In the genomic region with DNA sequence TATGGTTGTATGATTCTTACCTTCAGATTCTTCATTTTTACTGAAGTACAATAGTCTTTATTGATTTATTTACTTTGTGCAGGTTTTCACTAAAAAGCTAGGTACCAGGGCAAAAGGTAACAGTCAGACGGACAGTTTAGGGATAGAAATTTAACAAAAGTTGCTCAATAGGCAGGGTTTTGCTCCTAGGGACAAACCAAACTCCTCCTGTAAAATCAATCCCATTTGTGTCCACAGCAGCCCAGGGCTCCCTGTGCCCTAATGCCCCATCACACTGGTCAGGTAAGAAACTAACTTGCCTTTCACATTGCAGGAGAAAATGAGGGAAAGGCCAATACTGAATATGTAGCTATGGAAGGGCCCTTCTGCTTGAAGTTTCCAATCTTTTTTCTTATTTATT, we compare ENCODE assay signal across 35 cellular contexts.
DNase-seq lines count a peak whose midpoint lies in the region; ATAC-seq, FAIRE-seq and TF ChIP-seq lines count a peak whose summit lies in the region.
"Had no signal": no experiment of that assay in that cellular context is flagged by ENCODE, and none has a peak within 500 bp of the region (broad histone marks: within the 10 kb centered on the region; RNA-seq: fewer than 3 reads in every experiment).

No MANE protein-coding gene starts in this region.

- H3K27ac ChIP-seq in GM23338 (ENCODE audit: low read depth) (no peak overlapping the region), neural progenitor cell (no peak overlapping the region), breast epithelium (no peak overlapping the region)
- H3K27ac ChIP-seq: 22Rv1; A549; BLaER1; BLaER1 treated with 17β-estradiol and CSF1 and Interleukin-3, amounts not matched to agents 10 nM and 100 nM; C4-2B had no signal

- H3K4me3 Mint-ChIP-seq in GM23338 (no peak overlapping the region), neural progenitor cell (peak overlapping the region; percentile 51)
- H3K4me3 Mint-ChIP-seq: B cell; CD14-positive monocyte; CD4-positive, alpha-beta memory T cell; CD4-positive, alpha-beta T cell; CD4-positive, CD25-positive, alpha-beta regulatory T cell; CD8-positive, alpha-beta memory T cell; CD8-positive, alpha-beta T cell had no signal

- TF ChIP-seq POLR2A in breast epithelium (IDR thresholded peaks at IDR 0.05), result no peak

- H3K36me3 ChIP-seq in GM23338 (ENCODE audit: insufficient read depth) (no peaks in the 10 kb centered on the region), neural progenitor cell (no peaks in the 10 kb centered on the region), breast epithelium (no peaks in the 10 kb centered on the region)
- H3K36me3 ChIP-seq: BE2C; BLaER1; BLaER1 treated with 17β-estradiol and CSF1 and Interleukin-3, amounts not matched to agents 10 nM and 100 nM had no signal

- peaks cover 10% of the 10 kb centered on the region; the same call in 1 of the 2 replicates for H3K9me2 ChIP-seq in GM23338 (ENCODE audit: insufficient read depth)

- intact Hi-C loops in breast epithelium (cut with DNase I; ENCODE audit: low total_unique reads), result no loop called here

- DNase-seq in GM23338 (ENCODE audit: low spot score), result no peak
- no peak for DNase-seq in left lobe of liver (ENCODE audit: low spot score)
- DNase-seq in neural progenitor cell (ENCODE audit: low spot score), result no peak
- DNase-seq in KBM-7, result no peak
- DNase-seq in breast epithelium (ENCODE audit: low spot score in 2 of 2), result no peak
- DNase-seq in HTR-8/SVneo (ENCODE audit: insufficient read length, low spot score), result no peak
- DNase-seq: 8988T; ACHN; AML-193; BE2C; C1 segment of cervical spinal cord; Caco-2; Calu3; CD4-positive, alpha-beta memory T cell; CD4-positive, alpha-beta T cell; CD4-positive, CD25-positive, alpha-beta regulatory T cell; CD8-positive, alpha-beta memory T cell; CD8-positive, alpha-beta T cell; COR-L47; DMS 273 treated with DMSO at 0.1 percent for 48 hours; DMS153; DMS53; DMS79; DMS79 treated with DMSO at 0.1 percent for 48 hours; DND-41; EL had no signal

- no peaks in the 10 kb centered on the region for H3K36me3 Mint-ChIP-seq in GM23338 (ENCODE audit: low read depth)
- H3K36me3 Mint-ChIP-seq in neural progenitor cell, result no peaks in the 10 kb centered on the region
- H3K36me3 Mint-ChIP-seq: CD14-positive monocyte; CD4-positive, alpha-beta memory T cell; CD4-positive, CD25-positive, alpha-beta regulatory T cell; CD8-positive, alpha-beta memory T cell; CD8-positive, alpha-beta T cell had no signal

- H3K27ac Mint-ChIP-seq in GM23338, result no peak overlapping the region
- H3K27ac Mint-ChIP-seq in neural progenitor cell, result no peak overlapping the region
- H3K27ac Mint-ChIP-seq: B cell; CD14-positive monocyte; CD4-positive, alpha-beta T cell; CD4-positive, CD25-positive, alpha-beta regulatory T cell; CD8-positive, alpha-beta memory T cell; CD8-positive, alpha-beta T cell had no signal

- no peak overlapping the region for H3K9ac ChIP-seq in neural progenitor cell
- H3K9ac ChIP-seq: BLaER1; BLaER1 treated with 17β-estradiol and CSF1 and Interleukin-3, amounts not matched to agents 10 nM and 100 nM had no signal

- no peak for FAIRE-seq in HTR-8/SVneo (lab: Jason Lieb, UNC)
- FAIRE-seq: A204.1, A549, D721Med had no signal

- H3K9me3 Mint-ChIP-seq in GM23338 (no peaks in the 10 kb centered on the region), neural progenitor cell (no peaks in the 10 kb centered on the region)
- H3K9me3 Mint-ChIP-seq: CD4-positive, alpha-beta T cell; CD8-positive, alpha-beta memory T cell; CD8-positive, alpha-beta T cell had no signal

- TF ChIP-seq CTCF in GM23338 (conservative IDR thresholded peaks at IDR 0.05; ENCODE audit: low read depth in 2 of 2), result no peak
- no peak for TF ChIP-seq CTCF in neural progenitor cell (IDR thresholded peaks at IDR 0.05)
- no peak for TF ChIP-seq CTCF in breast epithelium (IDR thresholded peaks at IDR 0.05)

- H2AFZ ChIP-seq in GM23338, result peak overlapping the region; percentile 40; the same call in 1 of the 2 replicates
- H2AFZ ChIP-seq in neural progenitor cell (replicated peaks), result no peak overlapping the region

- ATAC-seq in GM23338 (no peak), left lobe of liver (peak; percentile 54)
- ATAC-seq: A549; CD8-positive, alpha-beta T cell had no signal

- peaks cover 5% of the 10 kb centered on the region for H3K27me3 Mint-ChIP-seq in GM23338 (ENCODE audit: insufficient read depth, low read depth, poor library complexity)
- peaks cover 6% of the 10 kb centered on the region for H3K27me3 Mint-ChIP-seq in neural progenitor cell (ENCODE audit: insufficient read depth, low read depth)
- H3K27me3 Mint-ChIP-seq: CD4-positive, alpha-beta T cell; CD4-positive, CD25-positive, alpha-beta regulatory T cell; CD8-positive, alpha-beta memory T cell had no signal

- H3K79me2 ChIP-seq in GM23338 (replicated peaks; ENCODE audit: insufficient read depth) (no peaks in the 10 kb centered on the region), neural progenitor cell (ENCODE audit: low read depth) (no peaks in the 10 kb centered on the region)

- in situ Hi-C loops in KBM-7 (cut with MboI; ENCODE audit: low pct_unique_long_range_greater_than_20kb, low sequenced_read_pairs), result no loop called here

- no peaks in the 10 kb centered on the region for H4K20me1 ChIP-seq in GM23338 (replicated peaks; ENCODE audit: insufficient read depth)
- H4K20me1 ChIP-seq in neural progenitor cell (ENCODE audit: low read depth), result no peaks in the 10 kb centered on the region
- H4K20me1 ChIP-seq: BLaER1; BLaER1 treated with 17β-estradiol and CSF1 and Interleukin-3, amounts not matched to agents 10 nM and 100 nM had no signal

- H3K4me1 Mint-ChIP-seq in GM23338 (peaks cover 25% of the 10 kb centered on the region), neural progenitor cell (peaks cover 43% of the 10 kb centered on the region)
- H3K4me1 Mint-ChIP-seq: CD14-positive monocyte; CD4-positive, alpha-beta memory T cell; CD4-positive, CD25-positive, alpha-beta regulatory T cell; CD8-positive, alpha-beta memory T cell had no signal

- H3K4me2 ChIP-seq in GM23338 (no peak overlapping the region), neural progenitor cell (no peak overlapping the region)
- H3K4me2 ChIP-seq: A549; BLaER1; BLaER1 treated with 17β-estradiol and CSF1 and Interleukin-3, amounts not matched to agents 10 nM and 100 nM had no signal

- H3K4me1 ChIP-seq in GM23338 (ENCODE audit: insufficient read depth), result peaks cover 6% of the 10 kb centered on the region
- H3K4me1 ChIP-seq in neural progenitor cell, result peaks cover 12% of the 10 kb centered on the region
- no peaks in the 10 kb centered on the region for H3K4me1 ChIP-seq in breast epithelium
- H3K4me1 ChIP-seq: A549, BE2C, BLaER1, Caco-2 had no signal

- H3K4me3 ChIP-seq in GM23338 (no peak overlapping the region), neural progenitor cell (no peak overlapping the region), breast epithelium (no peak overlapping the region)
- H3K4me3 ChIP-seq: A549; BLaER1; BLaER1 treated with 17β-estradiol and CSF1 and Interleukin-3, amounts not matched to agents 10 nM and 100 nM had no signal

- H3K9me3 ChIP-seq in neural progenitor cell (ENCODE audit: low read depth), result no peaks in the 10 kb centered on the region
- no peaks in the 10 kb centered on the region for H3K9me3 ChIP-seq in breast epithelium
- H3K9me3 ChIP-seq: A549; BE2C; BLaER1; BLaER1 treated with 17β-estradiol and CSF1 and Interleukin-3, amounts not matched to agents 10 nM and 100 nM; Caco-2 had no signal

- H3F3A ChIP-seq in GM23338 (replicated peaks; ENCODE audit: low read depth) (no peaks in the 10 kb centered on the region), neural progenitor cell (ENCODE audit: low read depth) (no peaks in the 10 kb centered on the region)

- no peaks in the 10 kb centered on the region for H3K27me3 ChIP-seq in GM23338 (ENCODE audit: insufficient read depth)
- no peaks in the 10 kb centered on the region for H3K27me3 ChIP-seq in neural progenitor cell
- H3K27me3 ChIP-seq in breast epithelium, result no peaks in the 10 kb centered on the region
- H3K27me3 ChIP-seq: BE2C; BLaER1; BLaER1 treated with 17β-estradiol and CSF1 and Interleukin-3, amounts not matched to agents 10 nM and 100 nM had no signal

TF ChIP-seq in GM23338, 12 proteins besides CTCF, POLR2A, EP300 and RAD21:
- no peak for TF ChIP-seq NANOG (IDR thresholded peaks at IDR 0.05; ENCODE audit: borderline replicate concordance)
TF ChIP-seq in GM23338: peak in this region for 0.
